Comparison of ENCODE assay signal across 1 cellular context in the genomic region with DNA sequence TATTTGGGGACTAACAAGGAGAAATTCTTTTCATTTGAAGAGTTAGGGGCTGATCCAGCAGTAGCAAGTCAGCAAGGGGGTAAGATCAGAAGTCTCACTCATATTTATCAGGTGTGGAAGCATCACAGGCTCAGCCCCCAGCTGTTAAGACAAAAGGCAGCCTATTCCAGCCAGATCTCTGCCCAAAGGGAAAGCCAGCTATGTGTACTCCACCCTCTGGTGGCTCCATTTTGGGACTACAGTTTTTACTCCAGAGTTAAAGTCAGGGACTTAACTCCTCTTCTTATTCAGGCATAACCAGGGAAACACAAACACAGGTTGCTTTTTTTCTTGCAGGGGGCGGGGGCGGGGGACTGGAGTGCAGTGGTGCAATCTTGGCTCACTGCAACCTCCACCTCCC.
TF ChIP-seq lines count a peak whose summit lies in the region.

No MANE protein-coding gene starts in this region.

TF ChIP-seq in GM12878, 131 proteins besides CTCF, POLR2A, EP300 and RAD21:
- TF ChIP-seq ZNF384 (IDR thresholded peaks at IDR 0.05; ENCODE audit: borderline replicate concordance, low read depth, low read length) (no peak), RELA (IDR thresholded peaks at IDR 0.05; ENCODE audit: borderline replicate concordance, partially characterized antibody) (no peak)
- TF ChIP-seq, protein P1, sequence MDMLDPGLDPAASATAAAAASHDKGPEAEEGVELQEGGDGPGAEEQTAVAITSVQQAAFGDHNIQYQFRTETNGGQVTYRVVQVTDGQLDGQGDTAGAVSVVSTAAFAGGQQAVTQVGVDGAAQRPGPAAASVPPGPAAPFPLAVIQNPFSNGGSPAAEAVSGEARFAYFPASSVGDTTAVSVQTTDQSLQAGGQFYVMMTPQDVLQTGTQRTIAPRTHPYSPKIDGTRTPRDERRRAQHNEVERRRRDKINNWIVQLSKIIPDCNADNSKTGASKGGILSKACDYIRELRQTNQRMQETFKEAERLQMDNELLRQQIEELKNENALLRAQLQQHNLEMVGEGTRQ (IDR thresholded peaks at IDR 0.05; ENCODE audit: borderline replicate concordance, low read depth, low read length) = no peak
